In the genomic region with DNA sequence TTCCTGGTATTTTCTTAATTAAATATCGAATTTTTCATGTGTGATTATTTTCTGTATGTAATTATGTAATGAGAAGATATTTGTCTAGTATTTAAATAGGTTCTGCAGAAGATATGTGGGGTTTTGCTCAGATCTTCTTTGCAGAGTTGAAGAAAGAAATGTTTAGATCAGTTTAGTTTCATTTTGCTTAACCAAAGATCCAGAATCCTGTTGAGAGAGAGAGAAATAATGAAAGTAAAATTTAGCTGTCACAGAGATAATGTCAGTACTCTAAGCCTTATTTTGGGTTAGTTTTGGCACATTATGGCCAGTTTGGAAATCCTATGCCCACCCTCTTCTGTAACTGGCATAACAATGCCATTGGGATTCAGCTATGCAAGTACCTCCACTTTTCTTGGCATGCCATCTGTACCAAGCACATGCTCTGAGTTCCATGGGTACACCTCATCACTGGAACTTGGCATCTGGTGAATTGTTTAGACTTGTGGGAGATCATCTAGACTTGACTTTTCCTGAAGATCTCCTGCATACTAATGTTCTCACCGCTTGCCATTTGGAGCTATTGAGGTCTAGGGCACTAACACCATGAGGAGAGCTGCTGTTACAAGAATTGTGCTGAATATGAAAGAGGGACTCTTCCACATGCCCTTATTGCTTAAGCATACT, we compare ENCODE assay signal across 1 cellular context.
TF ChIP-seq lines count a peak whose summit lies in the region.

No MANE protein-coding gene starts in this region.

TF ChIP-seq in IMR-90, 13 proteins besides CTCF, POLR2A, EP300 and RAD21:
- TF ChIP-seq RCOR1 (IDR thresholded peaks at IDR 0.05; ENCODE audit: insufficient replicate concordance, low read length): no peak
- no peak for TF ChIP-seq ELK1 (IDR thresholded peaks at IDR 0.05; ENCODE audit: borderline replicate concordance, low read depth, low read length)
- no peak for TF ChIP-seq MAZ (IDR thresholded peaks at IDR 0.05; ENCODE audit: borderline replicate concordance, low read depth, low read length)
- no peak for TF ChIP-seq NFE2L2 (IDR thresholded peaks at IDR 0.05; ENCODE audit: low read depth, low read length)
- TF ChIP-seq USF2 (IDR thresholded peaks at IDR 0.05; ENCODE audit: low read depth, low read length): no peak
- no peak for TF ChIP-seq FOS (IDR thresholded peaks at IDR 0.05; ENCODE audit: low read depth, low read length)
- TF ChIP-seq SMC3 (IDR thresholded peaks at IDR 0.05; ENCODE audit: low read depth, low read length): no peak
- no peak for TF ChIP-seq CEBPB (IDR thresholded peaks at IDR 0.05; ENCODE audit: low read depth, low read length)
- TF ChIP-seq BHLHE40 (IDR thresholded peaks at IDR 0.05; ENCODE audit: low read depth, low read length): no peak
- TF ChIP-seq RFX5 (IDR thresholded peaks at IDR 0.05; ENCODE audit: low read depth, low read length): no peak
- no peak for TF ChIP-seq MAFK (IDR thresholded peaks at IDR 0.05; ENCODE audit: low read depth, low read length)
- TF ChIP-seq MXI1 (IDR thresholded peaks at IDR 0.05; ENCODE audit: borderline replicate concordance, low read depth, low read length): no peak
- TF ChIP-seq CHD1 (IDR thresholded peaks at IDR 0.05; ENCODE audit: low read depth, low read length): no peak
